In genomic region chr1:25617626-25618432, GRCh38 we compare ENCODE assay signal across 8 cellular contexts. TPM values are rescaled to one million over a fixed set of nuclear protein-coding genes. Genes with fewer than 3 reads are reported as not detected.
A peak's percentile ranks its signal among the peaks of the same experiment; 100 is the strongest.
DNase-seq lines count a peak whose midpoint lies in the region; ATAC-seq, FAIRE-seq and TF ChIP-seq lines count a peak whose summit lies in the region.

No MANE protein-coding gene starts in this region.

- H3K9ac ChIP-seq in HUES6 (ENCODE audit: low read length): peak overlapping the region; percentile 72

- no peak for TF ChIP-seq EP300 in A549 (IDR thresholded peaks at IDR 0.05)

- WGBS in A549 (ENCODE audit: missing lambda C conversion rate): 67% methylated on average over 13 of the region's 66 CpGs
- WGBS in thyroid gland, 2 donors: 9 to 32% methylated on average over 10 to 37 of the region's 66 CpGs

- intact Hi-C loops in left lung (cut with DNase I): loop anchor here in 1 of 2 donors (10.0 kb wide), 1 partner anchor 127 kb away; no protein-coding TSS in a partner anchor
- intact Hi-C loops in thyroid gland (cut with DNase I): loop anchor here (5.0 to 10.0 kb wide), 2 partner anchors 77 to 124 kb away; no protein-coding TSS in a partner anchor

- H3K4me1 ChIP-seq in A549 (0 out of 3 replicates have a peak, but pooled peaks cover 4% of the 10 kb centered on the region), HUES6 (ENCODE audit: control insufficient read depth, insufficient read depth, low read length) (peaks cover 20% of the 10 kb centered on the region), left lung (peaks cover 5 to 41% of the 10 kb centered on the region in 2 donors), thyroid gland (peaks cover 34 to 53% of the 10 kb centered on the region in 2 donors)

- TF ChIP-seq POLR2A in A549 (IDR thresholded peaks at IDR 0.05; ENCODE audit: low read length): no peak
- TF ChIP-seq POLR2A in thyroid gland (IDR thresholded peaks at IDR 0.05): no peak

- H3K36me3 ChIP-seq in HUES6 (ENCODE audit: control insufficient read depth, insufficient read depth, low read length) (no peaks in the 10 kb centered on the region), left lung (no peaks in the 10 kb centered on the region), thyroid gland (no peaks in the 10 kb centered on the region)

- H3K9me3 ChIP-seq in A549 (no peaks in the 10 kb centered on the region), HUES6 (ENCODE audit: control insufficient read depth, insufficient read depth, low read depth, low read length) (no peaks in the 10 kb centered on the region), left lung (no peaks in the 10 kb centered on the region), thyroid gland (no peaks in the 10 kb centered on the region)

- ATAC-seq in A549 (no peak), left lung (no peak)

- DNase-seq in A549 (ENCODE audit: low read depth in 1 of 2, low spot score in 1 of 2) (no peak), astrocyte of the hippocampus (ENCODE audit: low read depth, low spot score) (peak; percentile 22), left lung (peak in 1 of 2 donors; percentile 84), thyroid gland (peak; percentile 30 to 38), NCI-H2171 treated with DMSO at 0.1 percent for 48 hours (lab: John Stamatoyannopoulos, UW) (no peak), islet precursor cell (no peak), DMS153 (lab: John Stamatoyannopoulos, UW) (no peak)

- peaks cover 38% of the 10 kb centered on the region for H3K27me3 ChIP-seq in HUES6 (ENCODE audit: control insufficient read depth, insufficient read depth, low read length)
- H3K27me3 ChIP-seq in left lung: peaks cover 0 to 12% of the 10 kb centered on the region in 2 donors
- H3K27me3 ChIP-seq in thyroid gland: no peaks in the 10 kb centered on the region

- H3K4me3 ChIP-seq in A549 (peak overlapping the region; percentile 74), HUES6 (ENCODE audit: low read depth, low read length) (peak overlapping the region; percentile 67), left lung (peak overlapping the region; percentile 71 to 82), thyroid gland (replicated peaks in 1 of 3) (peak overlapping the region; percentile 49 to 88 (median 55))

- no peak for TF ChIP-seq RAD21 in A549 (conservative IDR thresholded peaks at IDR 0.05 in 1 of 2, IDR thresholded peaks at IDR 0.05 in 1 of 2)

- TF ChIP-seq CTCF in A549 (IDR thresholded peaks at IDR 0.05) (no peak), left lung (IDR thresholded peaks at IDR 0.05) (no peak), thyroid gland (IDR thresholded peaks at IDR 0.05) (no peak)

- H3K4me2 ChIP-seq in A549: peak overlapping the region; percentile 97

- CTCF ChIA-PET in A549 (lab: Yijun Ruan, JAX): interaction anchor here (0.6 to 2.2 kb wide), 9 partner anchors 8 to 126 kb away, joined by 3 to 8 read pairs (median 3); no protein-coding TSS in a partner anchor

- POLR2A ChIA-PET in A549 (lab: Yijun Ruan, JAX): no interaction called here

- H3K27ac ChIP-seq in A549: peak overlapping the region in 1 of 2 experiments; percentile 84; a peak in 3 of 6 replicates
- H3K27ac ChIP-seq in HUES6 (ENCODE audit: low read depth, low read length): no peak overlapping the region
- peak overlapping the region; percentile 13 to 65 for H3K27ac ChIP-seq in left lung
- peak overlapping the region; percentile 74 to 92 (median 77) for H3K27ac ChIP-seq in thyroid gland

- FAIRE-seq in A549 (lab: Jason Lieb, UNC): no peak

TF ChIP-seq in A549, 52 proteins besides CTCF, POLR2A, EP300 and RAD21:
- no peak for TF ChIP-seq ZNF302 (CRISPR knock-in tag; IDR thresholded peaks at IDR 0.05)
- TF ChIP-seq KDM1A (IDR thresholded peaks at IDR 0.05; ENCODE audit: low read depth): no peak
- no peak for TF ChIP-seq SMC3 (IDR thresholded peaks at IDR 0.05)

RNA-seq across cellular contexts. Expression of gene MAN1C1, which starts 1.2 kb away (rescaled TPM):
- 0.22 and 0.41 TPM in 2 replicates for polyA plus RNA-seq in A549 (2011; rRNA removed)
- polyA plus RNA-seq in A549 (2012; cell fraction: cytosol; rRNA removed): 0.13 and 0.40 TPM in 2 replicates
- polyA plus RNA-seq in A549 (2012; cell fraction: nucleus; rRNA removed): 0.25 and 0.37 TPM in 2 replicates
- 0.20 to 0.29 TPM (median 0.27 TPM) in 3 replicates for polyA plus RNA-seq in A549 (2017; fragmentation: RNase III; extraction: RNeasy Plus Mini Kit Qiagen cat#74134 plus additional on column Dnase treatment)
- polyA minus RNA-seq in A549 (2011; rRNA and poly(A)+ RNA removed): 0.15 and 0.33 TPM in 2 replicates
- 10 to 100 TPM; 15.3 to 20.3 TPM for total RNA-seq in left lung
- total RNA-seq in thyroid gland: 10 to 100 TPM; 28.1 to 60.4 (median 32.7) TPM

Comparison
In these comparisons a context has a peak if more than half of its experiments do, and no peak if none do; other contexts are left out.
1. DNase-seq: peak in astrocyte of the hippocampus (single experiment) and thyroid gland (2 of 2); none in A549 (0 of 2), NCI-H2171 treated with DMSO at 0.1 percent for 48 hours (single experiment), islet precursor cell (single experiment) and DMS153 (single experiment).
2. Peak in every context shown above with its lines, with median percentiles within 50 percentile points of each other: H3K4me3 ChIP-seq.